Comparison of ENCODE assay signal across 22 cellular contexts in genomic region chr17:31202968-31203367, GRCh38.
DNase-seq lines count a peak whose midpoint lies in the region; ATAC-seq, FAIRE-seq and TF ChIP-seq lines count a peak whose summit lies in the region.
"Had no signal": no experiment of that assay in that cellular context is flagged by ENCODE, and none has a peak within 500 bp of the region (broad histone marks: within the 10 kb centered on the region; RNA-seq: fewer than 3 reads in every experiment).

No MANE protein-coding gene starts in this region.

- no peaks in the 10 kb centered on the region for H3K36me3 ChIP-seq in aorta (ENCODE audit: control insufficient read depth in 1 of 2, insufficient read depth in 2 of 2, low read length in 1 of 2)

- FAIRE-seq in HTR-8/SVneo (lab: Jason Lieb, UNC) = no peak
- FAIRE-seq: GM19239 had no signal

- ATAC-seq in aorta (ENCODE audit: low FRiP score) = no peak

- H3K4me3 ChIP-seq in AG10803 (ENCODE audit: low read length) (no peak overlapping the region), choroid plexus epithelial cell (ENCODE audit: low read depth, low read length) (no peak overlapping the region), aorta (ENCODE audit: low read length in 2 of 2) (no peak overlapping the region)
- H3K4me3 ChIP-seq: SJCRH30 had no signal

- H3K9me3 ChIP-seq in aorta (ENCODE audit: control insufficient read depth, low read length) = no peaks in the 10 kb centered on the region

- peak; percentile 81 for DNase-seq in AG10803 (ENCODE audit: low read depth)
- DNase-seq in GM03348 (ENCODE audit: low spot score) = peak; percentile 38
- DNase-seq in choroid plexus epithelial cell (ENCODE audit: low read depth) = peak; percentile 23
- DNase-seq in myocyte (ENCODE audit: low read depth) = peak; percentile 15
- DNase-seq in aorta = no peak
- no peak for DNase-seq in amniotic stem cell (lab: John Stamatoyannopoulos, UW)
- no peak for DNase-seq in HTR-8/SVneo (ENCODE audit: insufficient read length, low spot score)
- DNase-seq in activated CD4-positive, CD25-positive, alpha-beta regulatory T cell treated with anti-CD3 and anti-CD28 coated beads, Interleukin-2, amount 50 U/mL, for 72 hours = no peak
- DNase-seq: DMS 273 treated with DMSO at 0.1 percent for 48 hours, EL, H7, MV-4-11, NCI-H187 treated with DMSO at 0.1 percent for 48 hours, NCI-H2171, NCI-H446, NCI-H748 treated with DMSO at 0.1 percent for 48 hours, OCI-M1, SJCRH30, SW 1271 had no signal

- no peaks in the 10 kb centered on the region for H3K27me3 ChIP-seq in aorta (ENCODE audit: control insufficient read depth in 1 of 2, insufficient read depth in 2 of 2, low read length in 1 of 2)
- H3K27me3 ChIP-seq: SJCRH30 had no signal

- H3K27ac ChIP-seq in aorta (ENCODE audit: low read depth in 1 of 2, low read length in 2 of 2) = no peak overlapping the region
- H3K27ac ChIP-seq: C4-2B, RWPE1, SJCRH30 had no signal

- TF ChIP-seq CTCF in AG10803 (conservative IDR thresholded peaks at IDR 0.05; ENCODE audit: low read length) = no peak
- no peak for TF ChIP-seq CTCF in choroid plexus epithelial cell (conservative IDR thresholded peaks at IDR 0.05; ENCODE audit: low read depth, low read length)

- intact Hi-C loops in aorta (cut with DNase I) = no loop called here

- no peaks in the 10 kb centered on the region for H3K4me1 ChIP-seq in aorta (ENCODE audit: control insufficient read depth in 1 of 2, insufficient read depth in 2 of 2, low read length in 2 of 2)
- H3K4me1 ChIP-seq: SJCRH30 had no signal

Comparison
In these comparisons a context has a peak if more than half of its experiments do, and no peak if none do; other contexts are left out.
1. DNase-seq: peak in AG10803 (single experiment), GM03348 (single experiment), choroid plexus epithelial cell (single experiment) and myocyte (single experiment); none in aorta (0 of 2), amniotic stem cell (single experiment), HTR-8/SVneo (single experiment) and activated CD4-positive, CD25-positive, alpha-beta regulatory T cell treated with anti-CD3 and anti-CD28 coated beads, Interleukin-2, amount 50 U/mL, for 72 hours (single experiment).